In genomic region chr12:47829584-47829983, GRCh38 we compare ENCODE assay signal across 11 cellular contexts. TPM values are rescaled to one million over a fixed set of nuclear protein-coding genes. Genes with fewer than 3 reads are reported as not detected.
A peak's percentile ranks its signal among the peaks of the same experiment; 100 is the strongest.
DNase-seq lines count a peak whose midpoint lies in the region; ATAC-seq, FAIRE-seq and TF ChIP-seq lines count a peak whose summit lies in the region.
"Had no signal": no experiment of that assay in that cellular context is flagged by ENCODE, and none has a peak within 500 bp of the region (broad histone marks: within the 10 kb centered on the region; RNA-seq: fewer than 3 reads in every experiment).

No MANE protein-coding gene starts in this region.

- TF ChIP-seq RAD21 in K562 (CRISPR knock-in tag; conservative IDR thresholded peaks at IDR 0.05 in 1 of 2, IDR thresholded peaks at IDR 0.05 in 1 of 2): no peak

- H3K9me3 ChIP-seq in K562 (replicated peaks; ENCODE audit: control insufficient read depth, insufficient read depth, low read depth, low read length) (no peaks in the 10 kb centered on the region), tibial nerve (no peaks in the 10 kb centered on the region)

- H3K79me2 ChIP-seq in K562 (ENCODE audit: control insufficient read depth, insufficient read depth, low read length): peaks cover 6% of the 10 kb centered on the region; the same call in 2 of the 3 replicates

- H3K27me3 Mint-ChIP-seq in activated naive CD4-positive, alpha-beta T cell treated with anti-CD3 and anti-CD28 coated beads for 36 hours (ENCODE audit: low read depth): no peaks in the 10 kb centered on the region

- peak overlapping the region; percentile 63 for H3K4me3 Mint-ChIP-seq in activated naive CD4-positive, alpha-beta T cell treated with anti-CD3 and anti-CD28 coated beads for 36 hours

- TF ChIP-seq EP300 in K562 (IDR thresholded peaks at IDR 0.05; ENCODE audit: low read length) (no peak), tibial nerve (IDR thresholded peaks at IDR 0.05) (no peak)

- CTCF ChIA-PET in activated naive CD4-positive, alpha-beta T cell treated with anti-CD3 and anti-CD28 coated beads for 36 hours (lab: Charles Lee): interaction anchor here (0.8 to 22.0 kb wide), 6 partner anchors 8 to 134 kb away, joined by 3 to 848 read pairs (median 6); partner anchors contain the start of genes HDAC7, SLC48A1 and TMEM106C
- CTCF ChIA-PET in K562 (lab: Yijun Ruan, JAX; ENCODE audit: low intra/inter-chr PET ratio): interaction anchor here (0.7 kb wide), 1 partner anchor 243 kb away, joined by 5 read pairs; no protein-coding TSS in a partner anchor

- H3K9me1 ChIP-seq in K562 (ENCODE audit: control insufficient read depth, insufficient read depth, low read length): no peaks in the 10 kb centered on the region

- H3K9me3 Mint-ChIP-seq in activated naive CD4-positive, alpha-beta T cell treated with anti-CD3 and anti-CD28 coated beads for 36 hours: no peaks in the 10 kb centered on the region

- no peaks in the 10 kb centered on the region for H4K20me1 ChIP-seq in K562 (replicated peaks; ENCODE audit: control insufficient read depth, insufficient read depth, low read length)

- POLR2A ChIA-PET in K562 (lab: Yijun Ruan, JAX): interaction anchor here (1.0 to 3.4 kb wide), 5 partner anchors 9 to 57 kb away, joined by 3 to 18 read pairs (median 5); no protein-coding TSS in a partner anchor

- intact Hi-C loops in activated naive CD4-positive, alpha-beta T cell treated with anti-CD3 and anti-CD28 coated beads for 36 hours (cut with micrococcal nuclease): no loop called here
- intact Hi-C loops in K562 (cut with micrococcal nuclease): no loop called here

- peak; percentile 27 for ATAC-seq in K562
- no peak for ATAC-seq in GM21737 (IDR thresholded peaks at IDR 0.05; ENCODE audit: unreplicated experiment)
- ATAC-seq in GM21528 (IDR thresholded peaks at IDR 0.05; ENCODE audit: low FRiP score, unreplicated experiment): no peak

- peak overlapping the region; percentile 46 to 85; a peak in 3 of 4 replicates for H3K9ac ChIP-seq in K562 (ENCODE audit: insufficient read depth in 1 of 2, low read depth in 2 of 2, low read length in 2 of 2)

- WGBS in K562 (ENCODE audit: insufficient coverage, low coverage, missing lambda C conversion rate): 13% methylated on average over 4 of the region's 4 CpGs
- 59 to 94% methylated on average over 4 of the region's 4 CpGs for WGBS in tibial nerve, 2 donors

- peak overlapping the region; percentile 65 for H3K27ac ChIP-seq in K562 (ENCODE audit: extremely low read depth, low read depth, low read length)
- peak overlapping the region; percentile 75 to 99 (median 81) for H3K27ac ChIP-seq in tibial nerve

- H3K4me1 Mint-ChIP-seq in activated naive CD4-positive, alpha-beta T cell treated with anti-CD3 and anti-CD28 coated beads for 36 hours (ENCODE audit: low read depth): peaks cover 86% of the 10 kb centered on the region

- no peak for TF ChIP-seq POLR2A in K562 (conservative IDR thresholded peaks at IDR 0.05)
- TF ChIP-seq POLR2A in tibial nerve (IDR thresholded peaks at IDR 0.05): no peak

- H3K4me1 ChIP-seq in K562 (replicated peaks in 1 of 2; ENCODE audit: control insufficient read depth in 2 of 2, insufficient read depth in 2 of 2, low read length in 2 of 2) (peaks cover 52 to 54% of the 10 kb centered on the region in 2 experiments), tibial nerve (peaks cover 0 to 57% (median 35%) of the 10 kb centered on the region in 4 donors)

- DNase-seq in activated naive CD4-positive, alpha-beta T cell treated with anti-CD3 and anti-CD28 coated beads for 36 hours: no peak
- no peak for DNase-seq in activated naive CD4-positive, alpha-beta T cell treated with Interleukin-2 at 50 U/mL for 16 hours
- DNase-seq in K562 (ENCODE audit: extremely low read depth in 1 of 4, low spot score in 3 of 4) (peak in 3 of 4 experiments; percentile 44 to 57 (median 53)), myocyte (ENCODE audit: low read depth) (peak; percentile 69), tibial nerve (ENCODE audit: low spot score in 2 of 2) (no peak), germinal center (ENCODE audit: low spot score) (no peak)
- DNase-seq: activated T-cell treated with anti-CD3 and anti-CD28 coated beads for 4 hours, NCI-H510A treated with DMSO at 0.1 percent for 48 hours, retina had no signal

- peak overlapping the region; percentile 11; the same call in 1 of the 2 replicates for H3K4me3 ChIP-seq in K562
- no peak overlapping the region for H3K4me3 ChIP-seq in tibial nerve

- no peaks in the 10 kb centered on the region for H3K27me3 ChIP-seq in K562 (ENCODE audit: control insufficient read depth in 2 of 2, insufficient read depth in 2 of 2, low read length in 2 of 2)
- no peaks in the 10 kb centered on the region for H3K27me3 ChIP-seq in tibial nerve

- in situ Hi-C loops in K562 (cut with MboI): no loop called here

- peak overlapping the region; percentile 78 for H2AFZ ChIP-seq in K562 (ENCODE audit: low read depth, low read length)

- no TSS peak for BruUV-seq in K562 (replicated peaks; lab: Mats Ljungman, UMichigan)

- peak overlapping the region; percentile 76 for H3K4me2 ChIP-seq in K562 (ENCODE audit: insufficient read depth, low read length)

- no peaks in the 10 kb centered on the region for H3K36me3 Mint-ChIP-seq in activated naive CD4-positive, alpha-beta T cell treated with anti-CD3 and anti-CD28 coated beads for 36 hours (ENCODE audit: low read depth)

- peak; percentile 15 for FAIRE-seq in K562 (lab: Jason Lieb, UNC)

- peak overlapping the region; percentile 86 for H3K27ac Mint-ChIP-seq in activated naive CD4-positive, alpha-beta T cell treated with anti-CD3 and anti-CD28 coated beads for 36 hours

- no peaks in the 10 kb centered on the region for H3K36me3 ChIP-seq in K562 (ENCODE audit: control insufficient read depth, insufficient read depth, low read length)
- no peaks in the 10 kb centered on the region for H3K36me3 ChIP-seq in tibial nerve

- no peak for TF ChIP-seq CTCF in K562 (IDR thresholded peaks at IDR 0.05 in 2 of 3, conservative IDR thresholded peaks at IDR 0.05 in 1 of 3; ENCODE audit: insufficient read depth in 2 of 3, low read depth in 1 of 3, low read length in 3 of 3)
- no peak for TF ChIP-seq CTCF in tibial nerve (IDR thresholded peaks at IDR 0.05)

TF ChIP-seq in K562, 482 proteins besides CTCF, POLR2A, EP300 and RAD21:
- 0 out of 2 replicates have a peak, but pooled peaks have one; percentile 18 for TF ChIP-seq TCF3 (CRISPR knock-in tag; IDR thresholded peaks at IDR 0.05)
- TF ChIP-seq TAL1 (IDR thresholded peaks at IDR 0.05): peak; percentile 10; the same call in 1 of the 2 replicates
- TF ChIP-seq CBFA2T3 (IDR thresholded peaks at IDR 0.05): peak; percentile 43
- no peak for TF ChIP-seq PTTG1 (tag; IDR thresholded peaks at IDR 0.05; ENCODE audit: low read depth)
TF ChIP-seq in K562: peak in this region for 3.

RNA-seq across cellular contexts. Expression of gene HDAC7, which starts 9.9 kb away (rescaled TPM):
- total RNA-seq in activated naive CD4-positive, alpha-beta T cell treated with anti-CD3 and anti-CD28 coated beads for 36 hours: 100 to 1,000 TPM; 272 to 289 TPM
- 123 and 300 TPM in 2 replicates for total RNA-seq in K562 (2011; cell fraction: chromatin; rRNA removed; ENCODE audit: low replicate concordance)
- 143 and 147 TPM in 2 replicates for total RNA-seq in K562 (2011; cell fraction: nucleolus; rRNA removed)
- total RNA-seq in K562 (2011; cell fraction: nucleoplasm; rRNA removed): 123 and 161 TPM in 2 replicates
- total RNA-seq in K562 (2014; rRNA removed): 38.4 and 57.4 TPM in 2 replicates
- total RNA-seq in K562 (2014; rRNA removed; fragmentation: Illumina TruSeq; extraction: Trizol): 22.2 and 30.2 TPM in 2 replicates
- 26.7 and 28.2 TPM in 2 replicates for total RNA-seq in K562 (2015; rRNA removed; fragmentation: Illumina TruSeq; extraction: Trizol)
- total RNA-seq in K562 (2021): 119 and 129 TPM in 2 replicates
- 31.1 and 33.7 TPM in 2 replicates for polyA plus RNA-seq in K562 (2011; rRNA removed)
- polyA plus RNA-seq in K562 (2011; cell fraction: cytosol; rRNA removed): 20.6 and 43.9 TPM in 2 replicates
- 215 and 430 TPM in 2 replicates for polyA plus RNA-seq in K562 (2011; cell fraction: nucleus; rRNA removed)
- 67.8 and 112 TPM in 2 replicates for polyA plus RNA-seq in K562 (2012)
- polyA plus RNA-seq in K562 (2014; fragmentation: Illumina TruSeq; extraction: Trizol): 71.9 and 82.7 TPM in 2 replicates
- polyA plus RNA-seq in K562 (2014; fragmentation: Nextera tagmentation; extraction: Ambion mirVana): 1 to 10 TPM; 2.5 to 3.8 TPM
- polyA plus RNA-seq in K562 (2014; rRNA removed): 78.0 and 82.7 TPM in 2 replicates
- polyA minus RNA-seq in K562 (2011; rRNA and poly(A)+ RNA removed): 8.5 and 12.0 TPM in 2 replicates
- 28.2 and 32.6 TPM in 2 replicates for polyA minus RNA-seq in K562 (2011; cell fraction: cytosol; rRNA and poly(A)+ RNA removed)
- 41.2 and 50.1 TPM in 2 replicates for polyA minus RNA-seq in K562 (2011; cell fraction: nucleus; rRNA and poly(A)+ RNA removed)
- 13.8 and 22.6 TPM in 2 replicates for total RNA-seq in myocyte
- polyA plus RNA-seq in myocyte (2012): 52.6 TPM
- total RNA-seq in tibial nerve: 100 to 1,000 TPM in 2 of 4 donors, 10 to 100 TPM in 2; 90.4 to 186 (median 98.4) TPM

RNA-seq across cellular contexts. Expression of gene SLC48A1, which starts 56.5 kb away (rescaled TPM):
- 10 to 100 TPM; 16.6 to 21.0 TPM for total RNA-seq in activated naive CD4-positive, alpha-beta T cell treated with anti-CD3 and anti-CD28 coated beads for 36 hours
- total RNA-seq in K562 (2011; cell fraction: chromatin; rRNA removed; ENCODE audit: low replicate concordance): 18.5 and 36.8 TPM in 2 replicates
- total RNA-seq in K562 (2011; cell fraction: nucleolus; rRNA removed): 31.2 and 31.5 TPM in 2 replicates
- 45.5 and 69.2 TPM in 2 replicates for total RNA-seq in K562 (2011; cell fraction: nucleoplasm; rRNA removed)
- total RNA-seq in K562 (2014; rRNA removed) (16.3 and 25.4 TPM in 2 replicates), K562 (2014; rRNA removed; fragmentation: Illumina TruSeq; extraction: Trizol) (13.1 and 18.3 TPM in 2 replicates), K562 (2015; rRNA removed; fragmentation: Illumina TruSeq; extraction: Trizol) (16.1 and 16.2 TPM in 2 replicates), K562 (2021) (37.5 and 41.9 TPM in 2 replicates), myocyte (4.0 and 7.5 TPM in 2 replicates), tibial nerve (10 to 100 TPM; 24.6 to 37.9 (median 33.8) TPM)
- polyA plus RNA-seq in K562 (2011; rRNA removed) (10.7 and 15.7 TPM in 2 replicates), K562 (2014; fragmentation: Illumina TruSeq; extraction: Trizol) (28.6 and 30.4 TPM in 2 replicates), K562 (2014; fragmentation: Nextera tagmentation; extraction: Ambion mirVana) (10 to 100 TPM; 23.5 to 26.9 TPM), K562 (2014; rRNA removed) (18.7 and 23.6 TPM in 2 replicates)
- 16.7 and 26.0 TPM in 2 replicates for polyA plus RNA-seq in K562 (2011; cell fraction: cytosol; rRNA removed)
- 25.7 and 35.1 TPM in 2 replicates for polyA plus RNA-seq in K562 (2011; cell fraction: nucleus; rRNA removed)
- polyA plus RNA-seq in K562 (2012): 22.2 and 44.4 TPM in 2 replicates
- polyA minus RNA-seq in K562 (2011; rRNA and poly(A)+ RNA removed): 7.6 and 8.9 TPM in 2 replicates
- 14.8 and 17.6 TPM in 2 replicates for polyA minus RNA-seq in K562 (2011; cell fraction: cytosol; rRNA and poly(A)+ RNA removed)
- 6.9 and 11.6 TPM in 2 replicates for polyA minus RNA-seq in K562 (2011; cell fraction: nucleus; rRNA and poly(A)+ RNA removed)
- polyA plus RNA-seq in myocyte (2012): 52.2 TPM

Comparison
In these comparisons a context has a peak if more than half of its experiments do, and no peak if none do; other contexts are left out.
1. DNase-seq: peak in K562 (3 of 4) and myocyte (single experiment); none in activated naive CD4-positive, alpha-beta T cell treated with anti-CD3 and anti-CD28 coated beads for 36 hours (single experiment), activated naive CD4-positive, alpha-beta T cell treated with Interleukin-2 at 50 U/mL for 16 hours (single experiment), tibial nerve (0 of 2) and germinal center (single experiment).